8 cellular contexts compared by ENCODE assay signal in genomic region chr12:75481013-75481705, GRCh38. TPM values are rescaled to one million over a fixed set of nuclear protein-coding genes. Genes with fewer than 3 reads are reported as not detected.
DNase-seq lines count a peak whose midpoint lies in the region; ATAC-seq and TF ChIP-seq lines count a peak whose summit lies in the region.

No MANE protein-coding gene starts in this region.

- peaks cover 9% of the 10 kb centered on the region for H3K4me1 ChIP-seq in suprapubic skin

- peaks cover 79 to 94% of the 10 kb centered on the region in 2 donors for H3K4me1 Mint-ChIP-seq in immature natural killer cell

- TF ChIP-seq CTCF in WI38 (IDR thresholded peaks at IDR 0.05; ENCODE audit: low read depth, low read length) (no peak), suprapubic skin (IDR thresholded peaks at IDR 0.05) (no peak)

- no peak for TF ChIP-seq POLR2A in suprapubic skin (IDR thresholded peaks at IDR 0.05)

- WGBS in suprapubic skin, result 56% methylated on average over 5 of the region's 5 CpGs

- peaks cover 9 to 19% (median 15%) of the 10 kb centered on the region in 3 donors for H3K36me3 Mint-ChIP-seq in immature natural killer cell

- ATAC-seq in GM19351 (IDR thresholded peaks at IDR 0.05; ENCODE audit: unreplicated experiment) (peak; percentile 13), HG03439 (IDR thresholded peaks at IDR 0.05; ENCODE audit: unreplicated experiment) (peak; percentile 15)

- peaks cover 10 to 17% (median 10%) of the 10 kb centered on the region in 3 donors for H3K27me3 Mint-ChIP-seq in immature natural killer cell (ENCODE audit: low read depth in 3 of 3)

- H3K36me3 ChIP-seq in suprapubic skin, result no peaks in the 10 kb centered on the region

- no peak for TF ChIP-seq EP300 in suprapubic skin (IDR thresholded peaks at IDR 0.05)

- in situ Hi-C loops in ACHN (cut with HindIII; ENCODE audit: low pct_ligation_motif_present, low pct_unique_long_range_greater_than_20kb, low sequenced_read_pairs), result no loop called here

- H3K27ac Mint-ChIP-seq in immature natural killer cell, result peak overlapping the region; percentile 93 to 99 (median 96)

- H3K27me3 ChIP-seq in suprapubic skin, result no peaks in the 10 kb centered on the region

- H3K4me3 Mint-ChIP-seq in immature natural killer cell, result peak overlapping the region; percentile 94 to 99 (median 97)

- H3K27ac ChIP-seq in suprapubic skin, result peak overlapping the region; percentile 61

- DNase-seq in ACHN (peak; percentile 39), immature natural killer cell (no peak), suprapubic skin (ENCODE audit: low spot score in 2 of 2) (no peak), NCI-H1436 (lab: John Stamatoyannopoulos, UW) (no peak), HT-29 (ENCODE audit: low spot score) (no peak)

- H3K4me3 ChIP-seq in WI38 (ENCODE audit: low read depth, low read length) (peak overlapping the region; percentile 80), suprapubic skin (peak overlapping the region; percentile 42)

- no peaks in the 10 kb centered on the region for H3K9me3 Mint-ChIP-seq in immature natural killer cell

- H3K9me3 ChIP-seq in suprapubic skin, result no peaks in the 10 kb centered on the region

RNA-seq across cellular contexts. Expression of gene GLIPR1, which starts 0.6 kb away (rescaled TPM):
- polyA plus RNA-seq in immature natural killer cell, result 100 to 1,000 TPM; 132 to 229 (median 201) TPM
- 1 to 10 TPM; 1.8 to 6.7 (median 4.4) TPM for total RNA-seq in suprapubic skin
- total RNA-seq in HT-29 (2014; rRNA removed; shearing (Covaris generic)), result 0.52 and 1.2 TPM in 2 replicates

RNA-seq across cellular contexts. Expression of gene KRR1, which starts 30.2 kb away (rescaled TPM):
- 10 to 100 TPM; 22.1 to 67.2 (median 51.8) TPM for polyA plus RNA-seq in immature natural killer cell
- 10 to 100 TPM; 34.6 to 56.5 (median 39.1) TPM for total RNA-seq in suprapubic skin
- total RNA-seq in HT-29 (2014; rRNA removed; shearing (Covaris generic)), result 12.1 and 14.6 TPM in 2 replicates
